Comparison of ENCODE assay signal across 1 cellular context in the genomic region with DNA sequence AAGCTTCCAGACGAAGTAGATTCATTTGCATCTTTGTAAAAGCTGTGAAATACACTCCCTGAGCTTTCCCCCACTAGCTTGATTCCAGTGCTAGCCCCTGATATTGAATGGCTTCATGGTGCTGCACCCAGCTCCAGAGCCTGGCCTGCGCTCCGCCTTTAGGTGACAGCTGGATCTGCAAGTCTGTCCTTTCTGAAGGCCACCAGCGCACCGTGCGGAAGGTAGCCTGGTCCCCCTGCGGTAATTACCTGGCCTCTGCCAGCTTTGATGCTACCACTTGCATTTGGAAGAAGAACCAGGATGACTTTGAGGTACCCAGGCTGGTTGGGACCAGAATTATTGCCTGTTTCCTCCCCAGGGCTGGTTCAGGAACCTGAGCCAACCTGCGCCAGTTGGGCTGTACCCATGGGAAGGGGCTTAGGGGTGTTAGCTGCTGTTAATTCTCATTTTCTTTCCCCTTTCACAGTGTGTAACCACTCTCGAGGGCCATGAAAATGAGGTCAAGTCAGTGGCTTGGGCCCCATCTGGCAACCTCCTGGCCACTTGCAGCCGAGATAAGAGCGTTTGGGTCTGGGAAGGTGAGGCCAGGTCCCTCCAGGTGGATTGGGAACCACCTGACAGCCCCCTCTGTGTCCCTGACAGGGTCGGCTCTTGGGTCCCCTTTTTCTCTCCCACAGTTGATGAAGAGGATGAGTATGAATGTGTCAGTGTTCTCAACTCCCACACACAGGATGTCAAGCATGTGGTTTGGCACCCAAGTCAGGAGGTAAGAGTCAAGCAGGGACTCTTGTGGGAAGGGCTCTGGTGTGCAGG.
TF ChIP-seq lines count a peak whose summit lies in the region.

No MANE protein-coding gene starts in this region.

TF ChIP-seq in H1, 55 proteins besides CTCF, POLR2A, EP300 and RAD21:
- TF ChIP-seq RNF2 (IDR thresholded peaks at IDR 0.05; ENCODE audit: borderline replicate concordance, low read depth, low read length, missing control alignments, poor library complexity, severe bottlenecking) (no peak), EGR1 (IDR thresholded peaks at IDR 0.05; ENCODE audit: borderline replicate concordance, low read depth, low read length) (no peak), ZNF274 (IDR thresholded peaks at IDR 0.05; ENCODE audit: borderline replicate concordance, extremely low read depth, low read length) (no peak), CREB1 (IDR thresholded peaks at IDR 0.05) (no peak), SUZ12 (IDR thresholded peaks at IDR 0.05; ENCODE audit: low read length) (no peak), EZH2 (IDR thresholded peaks at IDR 0.05; ENCODE audit: low read depth, low read length, severe bottlenecking) (no peak), CEBPB (IDR thresholded peaks at IDR 0.05; ENCODE audit: low read depth, low read length) (no peak), YY1 (IDR thresholded peaks at IDR 0.05; ENCODE audit: low read depth, low read length) (no peak), TCF12 (IDR thresholded peaks at IDR 0.05; ENCODE audit: low read depth, low read length) (no peak), POLR2AphosphoS5 (IDR thresholded peaks at IDR 0.05; ENCODE audit: low read depth, low read length) (no peak), GTF2F1 (IDR thresholded peaks at IDR 0.05; ENCODE audit: borderline replicate concordance, low read depth, low read length) (no peak), TBP (IDR thresholded peaks at IDR 0.05; ENCODE audit: low read depth, low read length) (no peak), CHD2 (IDR thresholded peaks at IDR 0.05; ENCODE audit: low read length) (no peak), CBX5 (IDR thresholded peaks at IDR 0.05; ENCODE audit: low read depth, low read length) (no peak)
- TF ChIP-seq, protein P1, sequence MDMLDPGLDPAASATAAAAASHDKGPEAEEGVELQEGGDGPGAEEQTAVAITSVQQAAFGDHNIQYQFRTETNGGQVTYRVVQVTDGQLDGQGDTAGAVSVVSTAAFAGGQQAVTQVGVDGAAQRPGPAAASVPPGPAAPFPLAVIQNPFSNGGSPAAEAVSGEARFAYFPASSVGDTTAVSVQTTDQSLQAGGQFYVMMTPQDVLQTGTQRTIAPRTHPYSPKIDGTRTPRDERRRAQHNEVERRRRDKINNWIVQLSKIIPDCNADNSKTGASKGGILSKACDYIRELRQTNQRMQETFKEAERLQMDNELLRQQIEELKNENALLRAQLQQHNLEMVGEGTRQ (IDR thresholded peaks at IDR 0.05; ENCODE audit: low read length), result no peak
- TF ChIP-seq, protein P2, sequence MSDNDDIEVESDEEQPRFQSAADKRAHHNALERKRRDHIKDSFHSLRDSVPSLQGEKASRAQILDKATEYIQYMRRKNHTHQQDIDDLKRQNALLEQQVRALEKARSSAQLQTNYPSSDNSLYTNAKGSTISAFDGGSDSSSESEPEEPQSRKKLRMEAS (IDR thresholded peaks at IDR 0.05), result no peak
